19 cellular contexts compared by ENCODE assay signal in genomic region chr5:76513486-76513885, GRCh38.
DNase-seq lines count a peak whose midpoint lies in the region; ATAC-seq and TF ChIP-seq lines count a peak whose summit lies in the region.
"Had no signal": no experiment of that assay in that cellular context is flagged by ENCODE, and none has a peak within 500 bp of the region (broad histone marks: within the 10 kb centered on the region; RNA-seq: fewer than 3 reads in every experiment).

No MANE protein-coding gene starts in this region.

- H3K27me3 ChIP-seq in adrenal gland: no peaks in the 10 kb centered on the region
- H3K27me3 ChIP-seq: BLaER1 treated with 17β-estradiol and CSF1 and Interleukin-3, amounts not matched to agents 10 nM and 100 nM had no signal

- peak overlapping the region in 3 of 5 donors; percentile 28 to 56 (median 35) for H3K27ac ChIP-seq in adrenal gland
- no peak overlapping the region for H3K27ac ChIP-seq in OCI-LY7 (ENCODE audit: low read depth, low read length, poor library complexity, severe bottlenecking)
- H3K27ac ChIP-seq: BLaER1 treated with 17β-estradiol and CSF1 and Interleukin-3, amounts not matched to agents 10 nM and 100 nM; GM23248; HL-60 had no signal

- TF ChIP-seq POLR2A in adrenal gland (IDR thresholded peaks at IDR 0.05): no peak

- H3K4me2 ChIP-seq in OCI-LY7 (ENCODE audit: low read length): no peak overlapping the region
- H3K4me2 ChIP-seq: BLaER1 treated with 17β-estradiol and CSF1 and Interleukin-3, amounts not matched to agents 10 nM and 100 nM had no signal

- peaks cover 47% of the 10 kb centered on the region in 2 donors for H3K4me1 Mint-ChIP-seq in natural killer cell
- peaks cover 32 to 33% of the 10 kb centered on the region in 2 donors for H3K4me1 Mint-ChIP-seq in natural killer cell treated with Interleukin-12 subunit alpha and Interleukin-12 subunit beta and Interleukin-15 and Interleukin-18, amount 100 ng/mL, for 72 hours (ENCODE audit: low read depth in 2 of 2)
- peaks cover 73 to 77% of the 10 kb centered on the region in 2 donors for H3K4me1 Mint-ChIP-seq in immature natural killer cell
- peaks cover 18% of the 10 kb centered on the region for H3K4me1 Mint-ChIP-seq in osteocyte (ENCODE audit: unreplicated experiment)
- H3K4me1 Mint-ChIP-seq in CD14-positive monocyte: peaks cover 6% of the 10 kb centered on the region
- H3K4me1 Mint-ChIP-seq: B cell had no signal

- DNase-seq in natural killer cell (no peak), adrenal gland (no peak), immature natural killer cell (no peak), osteocyte (ENCODE audit: extremely low spot score, unreplicated experiment) (no peak), OCI-LY7 (ENCODE audit: low spot score) (no peak), CD14-positive monocyte (ENCODE audit: low spot score) (no peak), HUDEP-2 (lab: John Stamatoyannopoulos, UW; ENCODE audit: unreplicated experiment in 76 of 76) (no peak)
- no peak for DNase-seq in natural killer cell treated with Interleukin-12 subunit alpha and Interleukin-12 subunit beta and Interleukin-15 and Interleukin-18, amount 100 ng/mL, for 72 hours (ENCODE audit: low spot score)
- DNase-seq: 8988T; CD4-positive, CD25-positive, alpha-beta regulatory T cell; DMS79; GDM1; GM23248; HCEC 1CT; IMR-90 had no signal

- H3K9me3 ChIP-seq in adrenal gland (replicated peaks in 1 of 3): no peaks in the 10 kb centered on the region
- H3K9me3 ChIP-seq in OCI-LY7 (ENCODE audit: low read length): no peaks in the 10 kb centered on the region

- H3K27ac Mint-ChIP-seq in natural killer cell (peak overlapping the region; percentile 48 to 92), immature natural killer cell (peak overlapping the region; percentile 14 to 74 (median 34)), osteocyte (ENCODE audit: unreplicated experiment) (peak overlapping the region; percentile 10), CD14-positive monocyte (peak overlapping the region in 1 of 7 donors; percentile 45)
- no peak overlapping the region for H3K27ac Mint-ChIP-seq in natural killer cell treated with Interleukin-12 subunit alpha and Interleukin-12 subunit beta and Interleukin-15 and Interleukin-18, amount 100 ng/mL, for 72 hours
- H3K27ac Mint-ChIP-seq: B cell had no signal

- H3K4me1 ChIP-seq in adrenal gland (replicated peaks in 1 of 2): peaks cover 0 to 12% of the 10 kb centered on the region in 2 donors
- no peaks in the 10 kb centered on the region for H3K4me1 ChIP-seq in OCI-LY7 (ENCODE audit: insufficient read depth, low read length, poor library complexity, severe bottlenecking)

- H3K36me3 ChIP-seq in adrenal gland (replicated peaks in 1 of 2): no peaks in the 10 kb centered on the region
- no peaks in the 10 kb centered on the region; the same call in 1 of the 2 replicates for H3K36me3 ChIP-seq in OCI-LY7 (ENCODE audit: insufficient read depth, low read length)

- H3K9me2 ChIP-seq in OCI-LY7 (ENCODE audit: insufficient read depth, low read length): no peaks in the 10 kb centered on the region

- H3K36me3 Mint-ChIP-seq in natural killer cell: peaks cover 7% of the 10 kb centered on the region
- H3K36me3 Mint-ChIP-seq in natural killer cell treated with Interleukin-12 subunit alpha and Interleukin-12 subunit beta and Interleukin-15 and Interleukin-18, amount 100 ng/mL, for 72 hours: peaks cover 6% of the 10 kb centered on the region
- H3K36me3 Mint-ChIP-seq in immature natural killer cell: peaks cover 0 to 9% (median 0%) of the 10 kb centered on the region in 3 donors
- no peaks in the 10 kb centered on the region for H3K36me3 Mint-ChIP-seq in osteocyte (ENCODE audit: unreplicated experiment)
- H3K36me3 Mint-ChIP-seq in CD14-positive monocyte: peaks cover 14 to 23% of the 10 kb centered on the region in 2 donors

- no peak for ATAC-seq in natural killer cell
- ATAC-seq in natural killer cell treated with Interleukin-12 subunit alpha and Interleukin-12 subunit beta and Interleukin-15 and Interleukin-18, amount 100 ng/mL, for 72 hours: no peak
- ATAC-seq: K562 had no signal

- no peak overlapping the region for H3K4me3 Mint-ChIP-seq in natural killer cell
- H3K4me3 Mint-ChIP-seq in natural killer cell treated with Interleukin-12 subunit alpha and Interleukin-12 subunit beta and Interleukin-15 and Interleukin-18, amount 100 ng/mL, for 72 hours: no peak overlapping the region
- H3K4me3 Mint-ChIP-seq in immature natural killer cell: no peak overlapping the region
- H3K4me3 Mint-ChIP-seq in osteocyte (ENCODE audit: unreplicated experiment): no peak overlapping the region
- no peak overlapping the region for H3K4me3 Mint-ChIP-seq in CD14-positive monocyte
- H3K4me3 Mint-ChIP-seq: B cell; CD4-positive, CD25-positive, alpha-beta regulatory T cell had no signal

- H4K20me1 ChIP-seq in OCI-LY7 (ENCODE audit: insufficient read depth, low read length): no peaks in the 10 kb centered on the region

- H3K4me3 ChIP-seq in adrenal gland: no peak overlapping the region
- H3K4me3 ChIP-seq in OCI-LY7 (ENCODE audit: low read depth, low read length, poor library complexity, severe bottlenecking): no peak overlapping the region
- H3K4me3 ChIP-seq: BLaER1 treated with 17β-estradiol and CSF1 and Interleukin-3, amounts not matched to agents 10 nM and 100 nM; GM23248; K562 had no signal

- CTCF ChIA-PET in OCI-LY7 (lab: Charles Lee; ENCODE audit: unreplicated experiment): no interaction called here

- H3K9me3 Mint-ChIP-seq in natural killer cell: no peaks in the 10 kb centered on the region
- no peaks in the 10 kb centered on the region for H3K9me3 Mint-ChIP-seq in natural killer cell treated with Interleukin-12 subunit alpha and Interleukin-12 subunit beta and Interleukin-15 and Interleukin-18, amount 100 ng/mL, for 72 hours
- no peaks in the 10 kb centered on the region for H3K9me3 Mint-ChIP-seq in immature natural killer cell
- no peaks in the 10 kb centered on the region for H3K9me3 Mint-ChIP-seq in osteocyte (ENCODE audit: unreplicated experiment)
- peaks cover 0 to 7% (median 0%) of the 10 kb centered on the region in 7 donors for H3K9me3 Mint-ChIP-seq in CD14-positive monocyte

- no peaks in the 10 kb centered on the region for H3K27me3 Mint-ChIP-seq in natural killer cell (ENCODE audit: low read depth in 2 of 2)
- H3K27me3 Mint-ChIP-seq in natural killer cell treated with Interleukin-12 subunit alpha and Interleukin-12 subunit beta and Interleukin-15 and Interleukin-18, amount 100 ng/mL, for 72 hours: no peaks in the 10 kb centered on the region
- H3K27me3 Mint-ChIP-seq in immature natural killer cell (ENCODE audit: low read depth in 3 of 3): peaks cover 0 to 1% (median 0%) of the 10 kb centered on the region in 3 donors
- H3K27me3 Mint-ChIP-seq in osteocyte (ENCODE audit: unreplicated experiment): peaks cover 3% of the 10 kb centered on the region
- no peaks in the 10 kb centered on the region for H3K27me3 Mint-ChIP-seq in CD14-positive monocyte (ENCODE audit: low read depth in 3 of 3)
- H3K27me3 Mint-ChIP-seq: B cell; CD4-positive, CD25-positive, alpha-beta regulatory T cell had no signal

- POLR2A ChIA-PET in OCI-LY7 (lab: Charles Lee): no interaction called here

- H2AFZ ChIP-seq in OCI-LY7 (ENCODE audit: low read length): no peak overlapping the region
- H2AFZ ChIP-seq: GM23248 had no signal

- no peak for TF ChIP-seq CTCF in natural killer cell (IDR thresholded peaks at IDR 0.05)
- no peak for TF ChIP-seq CTCF in adrenal gland (IDR thresholded peaks at IDR 0.05)
- TF ChIP-seq CTCF in osteocyte (IDR thresholded peaks at IDR 0.05): no peak
- no peak for TF ChIP-seq CTCF in OCI-LY7 (conservative IDR thresholded peaks at IDR 0.05; ENCODE audit: low read length)
- TF ChIP-seq CTCF in CD14-positive monocyte (IDR thresholded peaks at IDR 0.05): no peak

- no TSS peak for BruUV-seq in OCI-LY7 (replicated peaks; lab: Mats Ljungman, UMichigan)

- 26 to 53% (median 36%) methylated on average over 1 of the region's 1 CpG for WGBS in adrenal gland, 4 donors

- intact Hi-C loops in natural killer cell (cut with micrococcal nuclease) (no loop called here), adrenal gland (cut with DNase I) (no loop called here), OCI-LY7 (cut with micrococcal nuclease; ENCODE audit: unreplicated experiment) (no loop called here), CD14-positive monocyte (cut with micrococcal nuclease) (no loop called here)

- H3K79me2 ChIP-seq in OCI-LY7 (ENCODE audit: insufficient read depth, low read depth, low read length): no peaks in the 10 kb centered on the region

Comparison
In these comparisons a context has a peak if more than half of its experiments do, and no peak if none do; other contexts are left out.
1. H3K27ac Mint-ChIP-seq: peak in natural killer cell (2 of 2), immature natural killer cell (6 of 6) and osteocyte (single experiment); none in natural killer cell treated with Interleukin-12 subunit alpha and Interleukin-12 subunit beta and Interleukin-15 and Interleukin-18, amount 100 ng/mL, for 72 hours (0 of 2).